ENCODE assay signal across 26 cellular contexts in genomic region chr5:72829707-72830106, GRCh38.
"Had no signal": no experiment of that assay in that cellular context is flagged by ENCODE, and none has a peak within 500 bp of the region (broad histone marks: within the 10 kb centered on the region; RNA-seq: fewer than 3 reads in every experiment).

No MANE protein-coding gene starts in this region.

- H3K4me1 ChIP-seq: adrenal gland, testis had no signal

- H3K4me3 Mint-ChIP-seq: activated naive CD4-positive, alpha-beta T cell treated with anti-CD3 and anti-CD28 coated beads for 36 hours; activated naive CD8-positive, alpha-beta T cell treated with anti-CD3 and anti-CD28 coated beads for 36 hours; naive thymus-derived CD8-positive, alpha-beta T cell; neural progenitor cell; type B pancreatic cell had no signal

- H3K36me3 ChIP-seq: adrenal gland, cardiac muscle cell, neural progenitor cell, vagina had no signal

- DNase-seq: activated CD4-positive, alpha-beta T cell treated with anti-CD3 and anti-CD28 coated beads for 4 hours; activated CD4-positive, alpha-beta T cell treated with anti-CD3 and anti-CD28 coated beads, Interleukin-2, amount 50 U/mL, for 4 hours; activated effector memory CD4-positive, alpha-beta T cell treated with Interleukin-2 at 50 U/mL for 16 hours; activated naive CD4-positive, alpha-beta T cell treated with anti-CD3 and anti-CD28 coated beads for 36 hours; activated naive CD8-positive, alpha-beta T cell treated with anti-CD3 and anti-CD28 coated beads for 36 hours; adrenal gland; aorta; body of pancreas; cerebellar nuclear complex; dorsolateral prefrontal cortex; effector memory CD4-positive, alpha-beta T cell; kidney; left colon; naive thymus-derived CD8-positive, alpha-beta T cell; retina; stimulated activated CD4-positive, alpha-beta T cell treated with anti-CD3 and anti-CD28 coated beads, Interleukin-12 subunit alpha, Interleukin-12 subunit beta, amount 100 ng/mL, for 4 hours; stimulated activated CD4-positive, alpha-beta T cell treated with anti-CD3 and anti-CD28 coated beads, Interleukin-4, amount 100 ng/mL, for 1 hour; stimulated activated naive CD8-positive, alpha-beta T cell treated with anti-CD3 and anti-CD28 coated beads, Interleukin-15, Interleukin-2, amounts not matched to agents 100 U/mL and 50 U/mL, for 24 hours; testis had no signal

- H3K9me3 ChIP-seq: adrenal gland, body of pancreas, testis, vagina had no signal

- H3K27me3 ChIP-seq: adrenal gland, body of pancreas, cardiac muscle cell, dorsolateral prefrontal cortex, neural progenitor cell, testis, vagina had no signal

- H2AFZ ChIP-seq: neural progenitor cell had no signal

- H3K4me2 ChIP-seq: neural progenitor cell had no signal

- H3K27ac Mint-ChIP-seq: activated naive CD4-positive, alpha-beta T cell treated with anti-CD3 and anti-CD28 coated beads for 36 hours; activated naive CD8-positive, alpha-beta T cell treated with anti-CD3 and anti-CD28 coated beads for 36 hours; naive thymus-derived CD8-positive, alpha-beta T cell; neural progenitor cell; type B pancreatic cell had no signal

- H3K9me3 Mint-ChIP-seq: activated naive CD4-positive, alpha-beta T cell treated with anti-CD3 and anti-CD28 coated beads for 36 hours; activated naive CD8-positive, alpha-beta T cell treated with anti-CD3 and anti-CD28 coated beads for 36 hours; naive thymus-derived CD8-positive, alpha-beta T cell; neural progenitor cell; type B pancreatic cell had no signal

- H3K9ac ChIP-seq: neural progenitor cell had no signal

- H3K4me3 ChIP-seq: adrenal gland, body of pancreas, cardiac muscle cell, coronary artery, dorsolateral prefrontal cortex, neural progenitor cell, skin epidermis, testis, vagina had no signal

- H3K27ac ChIP-seq: adrenal gland, body of pancreas, cardiac muscle cell, coronary artery, dorsolateral prefrontal cortex, neural progenitor cell, skin epidermis, testis, vagina had no signal

- H3K36me3 Mint-ChIP-seq: activated naive CD8-positive, alpha-beta T cell treated with anti-CD3 and anti-CD28 coated beads for 36 hours; naive thymus-derived CD8-positive, alpha-beta T cell; neural progenitor cell; type B pancreatic cell had no signal

- ATAC-seq: body of pancreas; left colon; naive thymus-derived CD8-positive, alpha-beta T cell; sciatic nerve; stimulated activated naive CD8-positive, alpha-beta T cell treated with anti-CD3 and anti-CD28 coated beads, Interleukin-15, Interleukin-2, amounts not matched to agents 100 U/mL and 50 U/mL, for 24 hours had no signal

- H3K27me3 Mint-ChIP-seq: activated naive CD8-positive, alpha-beta T cell treated with anti-CD3 and anti-CD28 coated beads for 36 hours; naive thymus-derived CD8-positive, alpha-beta T cell; type B pancreatic cell had no signal
